2 cellular contexts compared by ENCODE assay signal in genomic region chr15:61106886-61107285, GRCh38.
TF ChIP-seq lines count a peak whose summit lies in the region.

No MANE protein-coding gene starts in this region.

TF ChIP-seq in HEK293, 187 proteins besides CTCF, POLR2A, EP300 and RAD21 (continued from another document):
- no peak for TF ChIP-seq ZNF423 (tag by site-specific recombination; IDR thresholded peaks at IDR 0.05)

TF ChIP-seq in GM12878, 131 proteins besides CTCF, POLR2A, EP300 and RAD21 (continued from another document):
- TF ChIP-seq REST (IDR thresholded peaks at IDR 0.05; ENCODE audit: low read depth, low read length) (no peak), YY1 (IDR thresholded peaks at IDR 0.05; ENCODE audit: low read depth, low read length) (no peak), SUZ12 (IDR thresholded peaks at IDR 0.05; ENCODE audit: unreplicated experiment) (no peak), ATF2 (IDR thresholded peaks at IDR 0.05; ENCODE audit: low read length) (no peak), ZNF207 (IDR thresholded peaks at IDR 0.05; ENCODE audit: borderline replicate concordance) (no peak), BACH1 (IDR thresholded peaks at IDR 0.05; ENCODE audit: borderline replicate concordance) (no peak), ETV6 (conservative IDR thresholded peaks at IDR 0.05 in 1 of 2, IDR thresholded peaks at IDR 0.05 in 1 of 2; ENCODE audit: borderline replicate concordance in 1 of 2, low read depth in 1 of 2) (no peak), HDGF (IDR thresholded peaks at IDR 0.05) (no peak), ZBTB40 (IDR thresholded peaks at IDR 0.05; ENCODE audit: borderline replicate concordance) (no peak), SMAD1 (IDR thresholded peaks at IDR 0.05; ENCODE audit: low read depth, partially characterized antibody) (no peak), GABPA (IDR thresholded peaks at IDR 0.05; ENCODE audit: low read depth) (no peak), ZSCAN29 (IDR thresholded peaks at IDR 0.05) (no peak), HDAC6 (IDR thresholded peaks at IDR 0.05; ENCODE audit: unreplicated experiment) (no peak)
TF ChIP-seq in GM12878: peak in this region for 0.
